12 cellular contexts compared by ENCODE assay signal in the genomic region with DNA sequence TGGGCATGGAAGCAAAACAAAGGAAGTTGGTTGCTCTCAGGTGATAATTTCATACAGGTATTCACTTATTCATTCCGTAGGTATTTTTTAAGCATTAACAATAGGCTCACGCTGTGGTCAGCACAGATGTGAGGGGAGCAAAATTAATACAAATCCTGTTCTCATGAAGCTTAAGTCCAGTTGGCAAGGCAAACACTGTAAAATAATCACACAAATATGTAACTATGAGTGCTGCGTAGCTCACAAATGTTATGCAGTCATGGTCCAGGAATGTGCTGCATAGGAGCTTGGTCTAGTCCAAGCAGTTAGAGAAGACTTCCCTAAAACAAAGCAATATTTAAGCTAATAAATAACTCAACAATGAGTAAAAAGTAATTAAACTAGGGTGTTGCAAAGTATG. TPM values are rescaled to one million over a fixed set of nuclear protein-coding genes. Genes with fewer than 3 reads are reported as not detected.
DNase-seq lines count a peak whose midpoint lies in the region; ATAC-seq, FAIRE-seq and TF ChIP-seq lines count a peak whose summit lies in the region.
"Had no signal": no experiment of that assay in that cellular context is flagged by ENCODE, and none has a peak within 500 bp of the region (broad histone marks: within the 10 kb centered on the region; RNA-seq: fewer than 3 reads in every experiment).

No MANE protein-coding gene starts in this region.

- peak overlapping the region; percentile 33 for H3K9ac ChIP-seq in PC-3 (ENCODE audit: low read length)

- H3K36me3 ChIP-seq in PC-3 (ENCODE audit: low read depth, low read length) (no peaks in the 10 kb centered on the region), pancreas (no peaks in the 10 kb centered on the region), aorta (ENCODE audit: control insufficient read depth in 1 of 2, insufficient read depth in 2 of 2, low read length in 1 of 2) (no peaks in the 10 kb centered on the region)
- H3K36me3 ChIP-seq: neutrophil had no signal

- peaks cover 28% of the 10 kb centered on the region for H3K4me1 ChIP-seq in PC-3 (ENCODE audit: insufficient read depth, low read length)
- H3K4me1 ChIP-seq in pancreas, result no peaks in the 10 kb centered on the region
- no peaks in the 10 kb centered on the region for H3K4me1 ChIP-seq in aorta (ENCODE audit: control insufficient read depth in 1 of 2, insufficient read depth in 2 of 2, low read length in 2 of 2)

- 65 to 71% methylated on average over 3 of the region's 3 CpGs for WGBS in pancreas, 2 donors
- 22 to 32% methylated on average over 3 of the region's 3 CpGs for WGBS in aorta, 2 donors

- peak overlapping the region; percentile 50 for H3K4me3 ChIP-seq in PC-3 (ENCODE audit: low read length)
- H3K4me3 ChIP-seq in epithelial cell of proximal tubule (ENCODE audit: low read depth, low read length), result no peak overlapping the region
- no peak overlapping the region for H3K4me3 ChIP-seq in pancreas
- no peak overlapping the region for H3K4me3 ChIP-seq in aorta (ENCODE audit: low read length in 2 of 2)

- H3K9me3 ChIP-seq in PC-3 (ENCODE audit: low read length) (no peaks in the 10 kb centered on the region), pancreas (no peaks in the 10 kb centered on the region), aorta (ENCODE audit: control insufficient read depth, low read length) (no peaks in the 10 kb centered on the region)
- H3K9me3 ChIP-seq: neutrophil had no signal

- no peaks in the 10 kb centered on the region for H4K20me1 ChIP-seq in PC-3 (ENCODE audit: low read length)

- H3K27ac ChIP-seq in PC-3 (ENCODE audit: low read length) (peak overlapping the region; percentile 87), pancreas (peak overlapping the region in 1 of 4 donors; percentile 25), aorta (ENCODE audit: low read depth in 1 of 2, low read length in 2 of 2) (no peak overlapping the region)
- H3K27ac ChIP-seq: neutrophil had no signal

- H3K27me3 ChIP-seq in PC-3 (ENCODE audit: low read length), result no peaks in the 10 kb centered on the region
- H3K27me3 ChIP-seq in pancreas, result no peaks in the 10 kb centered on the region
- H3K27me3 ChIP-seq in aorta (ENCODE audit: control insufficient read depth in 1 of 2, insufficient read depth in 2 of 2, low read length in 1 of 2), result peaks cover 0 to 2% of the 10 kb centered on the region in 2 donors

- H2AFZ ChIP-seq in PC-3 (ENCODE audit: low read length), result no peak overlapping the region

- peak; percentile 94 for ATAC-seq in PC-3
- peak; percentile 58 to 91 (median 75) for ATAC-seq in pancreas
- ATAC-seq in GM18861 (IDR thresholded peaks at IDR 0.05; ENCODE audit: unreplicated experiment), result no peak
- no peak for ATAC-seq in aorta (ENCODE audit: low FRiP score)

- TF ChIP-seq CTCF in PC-3 (conservative IDR thresholded peaks at IDR 0.05; ENCODE audit: low read depth, low read length) (no peak), epithelial cell of proximal tubule (conservative IDR thresholded peaks at IDR 0.05; ENCODE audit: low read depth, low read length) (no peak), pancreas (IDR thresholded peaks at IDR 0.05) (no peak)

- DNase-seq in Daoy (ENCODE audit: low read depth) (peak; percentile 83), PC-3 (peak; percentile 98), epithelial cell of proximal tubule (ENCODE audit: low read depth) (peak; percentile 57), pancreas (no peak), GM19240 (ENCODE audit: insufficient read length, low spot score) (no peak), aorta (no peak), activated T-cell treated with anti-CD3 and anti-CD28 coated beads for 4 hours (no peak)
- DNase-seq: activated gamma-delta T cell treated with Interleukin-2 at 50 U/mL for 16 hours, immature natural killer cell, NCI-H1436 treated with DMSO at 0.1 percent for 48 hours had no signal

- BruUV-seq in PC-3 (replicated peaks; lab: Mats Ljungman, UMichigan), result no TSS peak

- CTCF ChIA-PET in PC-3 (lab: Charles Lee), result interaction anchor here (0.6 to 1.5 kb wide), 4 partner anchors 25 to 329 kb away, joined by 3 to 4 read pairs (median 4); a partner anchor contains a TSS

- no peak for FAIRE-seq in pancreas (lab: Jason Lieb, UNC)

- intact Hi-C loops in PC-3 (cut with micrococcal nuclease) (loop anchor here (1.0 to 10.0 kb wide), 4 partner anchors 24 to 364 kb away; a partner anchor contains a TSS), pancreas (cut with DNase I) (no loop called here), aorta (cut with DNase I) (loop anchor here in 1 of 2 donors (5.0 kb wide), 1 partner anchor 33 kb away; a partner anchor contains a TSS)

- no peaks in the 10 kb centered on the region for H3K79me2 ChIP-seq in PC-3 (ENCODE audit: low read length)

- no peaks in the 10 kb centered on the region for H3K9me2 ChIP-seq in PC-3 (replicated peaks; ENCODE audit: low read length)

- POLR2A ChIA-PET in PC-3 (lab: Charles Lee; ENCODE audit: unreplicated experiment), result interaction anchor here (0.6 to 1.2 kb wide), 3 partner anchors 23 to 86 kb away, joined by 3 to 11 read pairs (median 5); a partner anchor contains a TSS

- peaks cover 8% of the 10 kb centered on the region for H3F3A ChIP-seq in PC-3 (ENCODE audit: low read length, unreplicated experiment)

- H3K4me2 ChIP-seq in PC-3 (ENCODE audit: low read length), result peak overlapping the region; percentile 78

RNA-seq across cellular contexts. Expression of a gene that starts 23.9 kb away (rescaled TPM):
- 0.63 and 2.6 TPM in 2 replicates for total RNA-seq in Daoy (2014; rRNA removed; shearing (Covaris generic))
- total RNA-seq in PC-3 (2014; rRNA removed) (0.47 and 4.8 TPM in 2 replicates), epithelial cell of proximal tubule (0.14 TPM in 1 of 2 replicates, not detected in the other), pancreas (1 to 10 TPM in 2 of 6 donors, under 1 TPM in 3, not detected in 1; 0.08 to 2.1 (median 0.28) TPM), aorta (1 to 10 TPM; 3.2 to 3.6 TPM)
- polyA plus RNA-seq in pancreas (under 1 TPM; 0.23 to 0.96 TPM), aorta (not detected)
- polyA plus RNA-seq: immature natural killer cell had no signal

RNA-seq across cellular contexts. Expression of a gene that starts 31.1 kb away (rescaled TPM):
- 0.42 TPM in 1 of 2 replicates, not detected in the other for total RNA-seq in Daoy (2014; rRNA removed; shearing (Covaris generic))
- 1.4 and 1.9 TPM in 2 replicates for total RNA-seq in PC-3 (2014; rRNA removed)
- total RNA-seq in epithelial cell of proximal tubule, result not detected in 2 replicates
- total RNA-seq in pancreas, result 1 to 10 TPM in 2 of 6 donors, under 1 TPM in 4; 0.49 to 2.4 (median 0.79) TPM
- 1 to 10 TPM; 1.6 to 3.6 TPM for polyA plus RNA-seq in pancreas
- 1 to 10 TPM in 1 of 2 donors, under 1 TPM in 1; 0.69 to 1.3 TPM for total RNA-seq in aorta
- polyA plus RNA-seq in aorta, result 1 to 10 TPM in 1 of 2 donors, not detected in 1; 3.0 TPM
- polyA plus RNA-seq: immature natural killer cell had no signal

Comparison
In these comparisons a context has a peak if more than half of its experiments do, and no peak if none do; other contexts are left out.
1. DNase-seq: peak in Daoy (single experiment), PC-3 (single experiment) and epithelial cell of proximal tubule (single experiment); none in pancreas (0 of 6), GM19240 (single experiment), aorta (0 of 2) and activated T-cell treated with anti-CD3 and anti-CD28 coated beads for 4 hours (single experiment).
2. ATAC-seq: peak in PC-3 (single experiment) and pancreas (4 of 4); none in GM18861 (single experiment) and aorta (single experiment).